7 cellular contexts compared by ENCODE assay signal in genomic region chr4:70183168-70183939, GRCh38. TPM values are rescaled to one million over a fixed set of nuclear protein-coding genes. Genes with fewer than 3 reads are reported as not detected.
DNase-seq lines count a peak whose midpoint lies in the region; ATAC-seq and TF ChIP-seq lines count a peak whose summit lies in the region.

No MANE protein-coding gene starts in this region.

- H3K27ac ChIP-seq in DOHH2 (ENCODE audit: low read depth, low read length), result no peak overlapping the region

- H3F3A ChIP-seq in DOHH2 (ENCODE audit: control insufficient read depth, insufficient read depth), result no peaks in the 10 kb centered on the region

- no peaks in the 10 kb centered on the region for H3K9me2 ChIP-seq in DOHH2 (replicated peaks; ENCODE audit: control insufficient read depth, low read length)

- peak; percentile 72 for TF ChIP-seq CTCF in DOHH2 (IDR thresholded peaks at IDR 0.05; ENCODE audit: low read depth, low read length, poor library complexity, severe bottlenecking)
- peak; percentile 83 for TF ChIP-seq CTCF in epithelial cell of proximal tubule (conservative IDR thresholded peaks at IDR 0.05; ENCODE audit: low read depth, low read length)

- no peaks in the 10 kb centered on the region for H3K36me3 ChIP-seq in DOHH2 (ENCODE audit: control insufficient read depth, low read length)

- H4K20me1 ChIP-seq in DOHH2 (ENCODE audit: control insufficient read depth, insufficient read depth, low read depth, low read length), result no peaks in the 10 kb centered on the region

- H3K4me3 ChIP-seq in DOHH2 (ENCODE audit: low read length), result no peak overlapping the region
- no peak overlapping the region for H3K4me3 ChIP-seq in epithelial cell of proximal tubule (ENCODE audit: low read depth, low read length)

- no peaks in the 10 kb centered on the region for H3K9me3 ChIP-seq in DOHH2 (ENCODE audit: control insufficient read depth, insufficient read depth, low read length)

- ATAC-seq in GM19351 (IDR thresholded peaks at IDR 0.05; ENCODE audit: unreplicated experiment) (peak; percentile 85), HG03378 (IDR thresholded peaks at IDR 0.05; ENCODE audit: unreplicated experiment) (peak; percentile 87)

- H3K27me3 ChIP-seq in DOHH2 (ENCODE audit: control insufficient read depth, low read length), result no peaks in the 10 kb centered on the region

- H3K79me2 ChIP-seq in DOHH2 (ENCODE audit: control insufficient read depth, low read length), result no peaks in the 10 kb centered on the region

- DNase-seq in OCI-M2 (lab: John Stamatoyannopoulos, UW; ENCODE audit: unreplicated experiment) (peak; percentile 2), epithelial cell of proximal tubule (ENCODE audit: low read depth) (no peak), retina (peak; percentile 6), HuH-7.5 (ENCODE audit: low spot score) (no peak)

- H3K4me1 ChIP-seq in DOHH2 (ENCODE audit: control insufficient read depth, low read length), result no peaks in the 10 kb centered on the region

- H3K4me2 ChIP-seq in DOHH2 (ENCODE audit: low read length), result no peak overlapping the region

RNA-seq across cellular contexts. Expression of gene ODAM, which starts 12.2 kb away (rescaled TPM):
- not detected in 2 replicates for total RNA-seq in epithelial cell of proximal tubule

RNA-seq across cellular contexts. Expression of gene PRR27, which starts 29.3 kb away (rescaled TPM):
- not detected in 2 replicates for total RNA-seq in epithelial cell of proximal tubule

RNA-seq across cellular contexts. Expression of gene FDCSP, which starts 42.6 kb away (rescaled TPM):
- not detected in 2 replicates for total RNA-seq in epithelial cell of proximal tubule

RNA-seq across cellular contexts. Expression of gene CSN3, which starts 59.0 kb away (rescaled TPM):
- total RNA-seq in epithelial cell of proximal tubule, result not detected in 2 replicates

Comparison
In these comparisons a context has a peak if more than half of its experiments do, and no peak if none do; other contexts are left out.
1. DNase-seq: peak in OCI-M2 (single experiment) and retina (single experiment); none in epithelial cell of proximal tubule (single experiment) and HuH-7.5 (single experiment).